In the genomic region with DNA sequence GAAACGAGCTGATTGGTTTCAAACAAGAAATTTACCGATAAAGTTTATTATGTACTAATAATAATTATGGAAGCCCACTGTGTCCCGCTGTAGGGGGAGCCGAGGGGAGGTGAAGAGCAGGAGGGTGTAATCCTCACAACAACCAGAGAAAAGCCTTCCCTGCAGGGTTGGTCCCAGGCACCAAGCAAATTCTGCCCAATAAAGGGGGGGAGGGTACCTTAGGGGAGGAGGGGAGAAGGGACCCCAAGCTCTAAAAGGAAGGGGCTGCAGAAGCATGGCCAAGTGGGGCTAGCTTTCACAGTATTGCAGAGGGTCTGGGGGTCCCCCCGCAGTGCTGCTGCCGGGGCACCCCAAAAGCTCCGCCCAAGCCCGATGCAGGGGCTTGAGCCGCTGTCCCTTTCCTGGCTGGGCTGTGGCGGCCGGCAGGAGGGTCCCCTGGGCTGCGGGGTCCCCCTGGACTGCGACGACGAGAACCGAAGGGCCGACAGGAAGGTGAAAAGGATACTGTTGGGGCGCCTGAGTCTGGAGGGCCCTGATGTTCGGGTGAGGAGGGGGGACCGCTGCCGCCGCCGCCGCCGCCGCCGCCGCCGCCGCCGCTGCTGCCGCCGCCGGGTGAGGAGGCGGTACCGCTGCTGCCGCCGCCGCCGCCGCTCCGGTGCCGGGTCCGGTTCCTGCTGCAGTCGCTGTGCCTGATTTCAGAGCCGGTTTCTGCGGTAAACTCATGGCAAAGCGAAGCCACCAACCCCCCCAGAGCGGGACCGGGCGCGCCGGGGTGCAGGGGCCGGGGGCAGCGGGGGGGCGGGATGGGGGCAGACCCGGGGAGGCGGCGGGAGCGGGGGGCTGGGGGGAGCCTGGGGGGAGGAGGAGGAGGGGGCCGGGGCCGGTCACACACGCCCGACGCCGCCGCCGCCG, we compare ENCODE assay signal across 1 cellular context.
TF ChIP-seq lines count a peak whose summit lies in the region.

No MANE protein-coding gene starts in this region.

TF ChIP-seq in K562, 482 proteins besides CTCF, POLR2A, EP300 and RAD21 (continued from another document):
- TF ChIP-seq, protein P1, sequence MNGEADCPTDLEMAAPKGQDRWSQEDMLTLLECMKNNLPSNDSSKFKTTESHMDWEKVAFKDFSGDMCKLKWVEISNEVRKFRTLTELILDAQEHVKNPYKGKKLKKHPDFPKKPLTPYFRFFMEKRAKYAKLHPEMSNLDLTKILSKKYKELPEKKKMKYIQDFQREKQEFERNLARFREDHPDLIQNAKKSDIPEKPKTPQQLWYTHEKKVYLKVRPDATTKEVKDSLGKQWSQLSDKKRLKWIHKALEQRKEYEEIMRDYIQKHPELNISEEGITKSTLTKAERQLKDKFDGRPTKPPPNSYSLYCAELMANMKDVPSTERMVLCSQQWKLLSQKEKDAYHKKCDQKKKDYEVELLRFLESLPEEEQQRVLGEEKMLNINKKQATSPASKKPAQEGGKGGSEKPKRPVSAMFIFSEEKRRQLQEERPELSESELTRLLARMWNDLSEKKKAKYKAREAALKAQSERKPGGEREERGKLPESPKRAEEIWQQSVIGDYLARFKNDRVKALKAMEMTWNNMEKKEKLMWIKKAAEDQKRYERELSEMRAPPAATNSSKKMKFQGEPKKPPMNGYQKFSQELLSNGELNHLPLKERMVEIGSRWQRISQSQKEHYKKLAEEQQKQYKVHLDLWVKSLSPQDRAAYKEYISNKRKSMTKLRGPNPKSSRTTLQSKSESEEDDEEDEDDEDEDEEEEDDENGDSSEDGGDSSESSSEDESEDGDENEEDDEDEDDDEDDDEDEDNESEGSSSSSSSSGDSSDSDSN (IDR thresholded peaks at IDR 0.05; ENCODE audit: borderline replicate concordance in 1 of 2, low read depth in 2 of 2, low read length in 2 of 2): peak in 1 of 2 experiments; percentile 6; a peak in 2 of 4 replicates
